ENCODE assay signal across 8 cellular contexts in the genomic region with DNA sequence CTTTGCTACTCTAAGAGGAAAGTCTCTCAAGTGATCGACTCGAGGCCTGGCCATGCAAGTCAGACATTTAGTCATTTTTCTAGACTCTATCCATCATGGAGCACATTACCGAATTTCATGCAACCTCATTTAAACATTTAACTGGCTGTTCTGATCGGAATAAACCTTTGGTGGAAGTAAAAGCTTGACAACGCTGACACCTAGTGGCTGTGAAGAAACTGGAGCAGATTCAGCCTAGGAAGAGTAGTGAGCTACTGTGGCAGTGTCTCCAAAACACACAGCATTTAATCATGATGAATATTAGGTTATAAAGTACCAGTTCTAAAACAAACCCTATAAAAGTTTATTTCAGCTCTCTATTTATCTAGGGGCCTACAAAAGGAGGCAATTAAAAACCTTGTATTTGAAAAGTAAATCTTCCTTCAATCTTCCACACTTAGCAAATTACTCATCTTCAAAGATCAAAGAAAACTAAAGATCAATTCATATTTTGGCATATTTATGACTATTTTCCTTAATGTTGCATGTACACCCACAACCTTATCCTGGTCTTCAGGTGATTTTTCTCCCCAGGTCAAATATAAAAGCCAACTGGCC.
DNase-seq lines count a peak whose midpoint lies in the region; ATAC-seq, FAIRE-seq and TF ChIP-seq lines count a peak whose summit lies in the region.

No MANE protein-coding gene starts in this region.

- no peak overlapping the region for H3K27ac ChIP-seq in GM12878 (ENCODE audit: control insufficient read depth, insufficient read depth)

- H3K4me3 ChIP-seq in GM12878, result no peak overlapping the region

- SMC1A ChIA-PET in GM12878 (lab: Charles Lee; ENCODE audit: uncharacterized antibody, unreplicated experiment), result interaction anchor here (0.6 to 5.7 kb wide), 38 partner anchors 11 to 1313 kb away, joined by 3 to 35 read pairs (median 4); partner anchors contain the start of gene CTNNA3

- H3K4me2 ChIP-seq in GM12878 (ENCODE audit: control insufficient read depth, insufficient read depth), result no peak overlapping the region

- RAD21 ChIA-PET in GM12878 (lab: Charles Lee; ENCODE audit: unreplicated experiment), result interaction anchor here (0.6 to 5.8 kb wide), 22 partner anchors 11 to 1341 kb away, joined by 3 to 35 read pairs (median 4); partner anchors contain the start of genes CTNNA3 and LRRTM3

- TF ChIP-seq CTCF in GM12878 (IDR thresholded peaks at IDR 0.05 in 2 of 3, conservative IDR thresholded peaks at IDR 0.05 in 1 of 3; ENCODE audit: control insufficient read depth in 2 of 3, extremely low read depth in 1 of 3, insufficient read depth in 1 of 3, low read depth in 3 of 3, low read length in 3 of 3), result peak; percentile 65 to 85 (median 74)

- H4K20me1 ChIP-seq in GM12878 (ENCODE audit: control insufficient read depth, insufficient read depth), result no peaks in the 10 kb centered on the region

- no peak for TF ChIP-seq POLR2A in GM12878 (IDR thresholded peaks at IDR 0.05; ENCODE audit: low read depth, low read length)

- in situ Hi-C loops in GM12878 (cut with MboI), result loop anchor here (10.0 kb wide), 1 partner anchor 254 kb away; no protein-coding TSS in a partner anchor

- DNase-seq in NCI-H2171 treated with DMSO at 0.1 percent for 48 hours (lab: John Stamatoyannopoulos, UW), result peak; percentile 58
- no peak for DNase-seq in NCI-H2171 (lab: John Stamatoyannopoulos, UW)
- DNase-seq in OCI-M2 (lab: John Stamatoyannopoulos, UW; ENCODE audit: unreplicated experiment), result peak; percentile 9
- peak; percentile 2 for DNase-seq in GM12878 (ENCODE audit: low read depth, low spot score)
- peak; percentile 28 for DNase-seq in iPS DF 4.7 (ENCODE audit: extremely low read depth, low spot score)
- peak; percentile 10 to 24 for DNase-seq in stimulated activated CD4-positive, alpha-beta T cell treated with anti-CD3 and anti-CD28 coated beads, Interleukin-2, amount 100 ng/mL, for 24 hours

- intact Hi-C loops in GM12878 (cut with micrococcal nuclease; ENCODE audit: unreplicated experiment), result loop anchor here (1.0 to 5.0 kb wide), 4 partner anchors 141 to 594 kb away; partner anchors contain the start of gene LRRTM3

- H3K27me3 ChIP-seq in GM12878 (replicated peaks in 1 of 2; ENCODE audit: control insufficient read depth in 2 of 2, insufficient read depth in 2 of 2, low read length in 1 of 2), result no peaks in the 10 kb centered on the region

- H2AFZ ChIP-seq in GM12878 (ENCODE audit: control insufficient read depth, low read depth, low read length), result no peak overlapping the region

- POLR2A ChIA-PET in GM12878 (lab: Charles Lee), result interaction anchor here (1.3 kb wide), 1 partner anchor 164 kb away, joined by 3 read pairs; no protein-coding TSS in a partner anchor

- no TSS peak for BruUV-seq in GM12878 (replicated peaks; lab: Mats Ljungman, UMichigan)

- no peaks in the 10 kb centered on the region for H3K9me3 ChIP-seq in GM12878 (replicated peaks; ENCODE audit: control insufficient read depth, insufficient read depth, low read length)

- 4% methylated on average over 5 of the region's 5 CpGs for WGBS in GM12878 (ENCODE audit: insufficient coverage, insufficient replicate concordance, low lambda C conversion rate, missing lambda C conversion rate)

- CTCF ChIA-PET in GM12878 (lab: Yijun Ruan, JAX), result interaction anchor here (0.7 to 7.0 kb wide), 43 partner anchors 10 to 1341 kb away, joined by 3 to 80 read pairs (median 4); partner anchors contain the start of genes CTNNA3 and LRRTM3

- no peaks in the 10 kb centered on the region for H3K36me3 ChIP-seq in GM12878 (ENCODE audit: control insufficient read depth in 2 of 2, insufficient read depth in 2 of 2, low read length in 1 of 2)

- TF ChIP-seq RAD21 in GM12878 (IDR thresholded peaks at IDR 0.05; ENCODE audit: insufficient read depth, low read depth, low read length), result peak; percentile 89

- TF ChIP-seq EP300 in GM12878 (IDR thresholded peaks at IDR 0.05; ENCODE audit: borderline replicate concordance in 1 of 2, control insufficient read depth in 1 of 2, low read depth in 2 of 2, low read length in 2 of 2), result no peak

- peak; percentile 84 for ATAC-seq in GM19452 (IDR thresholded peaks at IDR 0.05; ENCODE audit: unreplicated experiment)
- peak; percentile 77 for ATAC-seq in HG03558 (IDR thresholded peaks at IDR 0.05; ENCODE audit: extremely low read depth, unreplicated experiment)
- peak; percentile 97 for ATAC-seq in GM12878

- no peaks in the 10 kb centered on the region for H3K79me2 ChIP-seq in GM12878 (ENCODE audit: control insufficient read depth, insufficient read depth, low read length)

- no peak overlapping the region for H3K9ac ChIP-seq in GM12878 (ENCODE audit: control insufficient read depth, insufficient read depth, low read length)

- no peaks in the 10 kb centered on the region for H3K4me1 ChIP-seq in GM12878 (ENCODE audit: control insufficient read depth, insufficient read depth, low read length)

- FAIRE-seq in GM12878 (lab: Jason Lieb, UNC), result peak; percentile 92

TF ChIP-seq in GM12878, 131 proteins besides CTCF, POLR2A, EP300 and RAD21:
- no peak for TF ChIP-seq ZNF207 (IDR thresholded peaks at IDR 0.05; ENCODE audit: borderline replicate concordance)
- TF ChIP-seq ZBTB11 (CRISPR knock-in tag; IDR thresholded peaks at IDR 0.05), result no peak
- 0 out of 2 replicates have a peak, but pooled peaks have one; percentile 50 for TF ChIP-seq SMARCA5 (IDR thresholded peaks at IDR 0.05)
- TF ChIP-seq ETV6 (conservative IDR thresholded peaks at IDR 0.05 in 1 of 2, IDR thresholded peaks at IDR 0.05 in 1 of 2; ENCODE audit: borderline replicate concordance in 1 of 2, low read depth in 1 of 2), result no peak
- TF ChIP-seq SMC3 (IDR thresholded peaks at IDR 0.05; ENCODE audit: borderline replicate concordance, low read length), result peak; percentile 77
